ENCODE assay signal across 2 cellular contexts in genomic region chr5:74762599-74762998, GRCh38.
TF ChIP-seq lines count a peak whose summit lies in the region.

No MANE protein-coding gene starts in this region.

TF ChIP-seq in A549, 52 proteins besides CTCF, POLR2A, EP300 and RAD21 (continued from another document):
- TF ChIP-seq, protein P1, sequence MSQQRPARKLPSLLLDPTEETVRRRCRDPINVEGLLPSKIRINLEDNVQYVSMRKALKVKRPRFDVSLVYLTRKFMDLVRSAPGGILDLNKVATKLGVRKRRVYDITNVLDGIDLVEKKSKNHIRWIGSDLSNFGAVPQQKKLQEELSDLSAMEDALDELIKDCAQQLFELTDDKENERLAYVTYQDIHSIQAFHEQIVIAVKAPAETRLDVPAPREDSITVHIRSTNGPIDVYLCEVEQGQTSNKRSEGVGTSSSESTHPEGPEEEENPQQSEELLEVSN (IDR thresholded peaks at IDR 0.05; ENCODE audit: borderline replicate concordance, low read depth): no peak
- TF ChIP-seq CEBPB (IDR thresholded peaks at IDR 0.05) (peak; percentile 10 to 82; a peak in 2 of 4 replicates), ESRRA (IDR thresholded peaks at IDR 0.05; ENCODE audit: borderline replicate concordance, low read length) (no peak), HEYL (CRISPR knock-in tag; IDR thresholded peaks at IDR 0.05) (no peak), TP53 (CRISPR knock-in tag; IDR thresholded peaks at IDR 0.05) (no peak)

TF ChIP-seq in SK-N-SH, 30 proteins besides CTCF, POLR2A, EP300 and RAD21 (continued from another document):
- TF ChIP-seq CHD2 (IDR thresholded peaks at IDR 0.05; ENCODE audit: low read length, partially characterized antibody): no peak
- TF ChIP-seq FOSL2 (IDR thresholded peaks at IDR 0.05; ENCODE audit: borderline replicate concordance, low read depth): peak; percentile 99
- peak; percentile 53; the same call in 1 of the 2 replicates for TF ChIP-seq NFIC (IDR thresholded peaks at IDR 0.05; ENCODE audit: borderline replicate concordance)
- TF ChIP-seq POLR2AphosphoS5 (IDR thresholded peaks at IDR 0.05; ENCODE audit: low read depth, low read length): peak; percentile 80; the same call in 1 of the 2 replicates
- no peak for TF ChIP-seq GATA2 (CRISPR knock-in tag; IDR thresholded peaks at IDR 0.05)
- TF ChIP-seq JUND (IDR thresholded peaks at IDR 0.05): peak; percentile 97
- TF ChIP-seq TCF12 (IDR thresholded peaks at IDR 0.05): peak; percentile 96
- TF ChIP-seq MXI1 (IDR thresholded peaks at IDR 0.05; ENCODE audit: low read depth, low read length): no peak
- no peak for TF ChIP-seq TAF1 (IDR thresholded peaks at IDR 0.05; ENCODE audit: borderline replicate concordance, low read depth, low read length)
- 0 out of 2 replicates have a peak, but pooled peaks have one; percentile 47 for TF ChIP-seq REST (IDR thresholded peaks at IDR 0.05; ENCODE audit: low read depth, low read length)
TF ChIP-seq in SK-N-SH: peak in this region for 9.
